Comparison of ENCODE assay signal across 21 cellular contexts in the genomic region with DNA sequence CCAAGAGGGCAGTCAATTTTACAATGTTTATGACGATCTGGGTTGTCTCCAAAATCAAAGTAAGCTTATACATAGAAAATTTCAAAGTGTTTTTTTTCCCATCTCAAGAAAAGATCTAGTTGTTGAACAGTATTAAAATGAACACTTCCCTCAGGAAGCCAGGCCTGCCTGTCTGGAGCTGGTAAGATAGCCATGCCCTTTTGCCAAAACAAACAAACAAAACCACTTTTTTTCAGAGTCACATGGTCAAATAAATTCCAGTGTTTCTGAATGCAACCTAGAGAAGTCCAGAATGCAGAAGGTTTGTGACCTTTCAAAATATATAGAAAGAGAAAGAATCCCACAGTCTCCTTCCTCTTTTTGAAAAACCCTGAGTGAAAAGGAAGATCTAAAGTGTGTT.
"Had no signal": no experiment of that assay in that cellular context is flagged by ENCODE, and none has a peak within 500 bp of the region (broad histone marks: within the 10 kb centered on the region; RNA-seq: fewer than 3 reads in every experiment).

No MANE protein-coding gene starts in this region.

- H3K9me3 Mint-ChIP-seq: memory B cell; mesothelial cell of epicardium; natural killer cell treated with Interleukin-12 subunit alpha and Interleukin-12 subunit beta and Interleukin-15 and Interleukin-18, amount 100 ng/mL, for 72 hours; neural progenitor cell had no signal

- H3K27ac ChIP-seq: epithelial cell of prostate, foreskin keratinocyte, heart left ventricle, left lung, lower lobe of right lung, neural progenitor cell, ovary, tibial nerve, upper lobe of right lung, vagina had no signal

- H3K4me3 Mint-ChIP-seq: effector memory CD8-positive, alpha-beta T cell; memory B cell; mesothelial cell of epicardium; natural killer cell treated with Interleukin-12 subunit alpha and Interleukin-12 subunit beta and Interleukin-15 and Interleukin-18, amount 100 ng/mL, for 72 hours; neural progenitor cell had no signal

- H2AFZ ChIP-seq: neural progenitor cell had no signal

- H3K4me2 ChIP-seq: neural progenitor cell, smooth muscle cell had no signal

- DNase-seq: effector memory CD8-positive, alpha-beta T cell; foreskin keratinocyte; heart left ventricle; hippocampal formation; left lung; lower lobe of right lung; nucleus accumbens; ovary; right cardiac atrium; stimulated activated CD4-positive, alpha-beta T cell treated with anti-CD3 and anti-CD28 coated beads, Interleukin-2, amount 100 ng/mL, for 48 hours; stimulated activated naive CD8-positive, alpha-beta T cell treated with anti-CD3 and anti-CD28 coated beads, Interleukin-15, Interleukin-2, amounts not matched to agents 100 U/mL and 50 U/mL, for 24 hours; upper lobe of right lung had no signal

- H3K9me3 ChIP-seq: esophagus muscularis mucosa, lower lobe of right lung, ovary, upper lobe of right lung, vagina had no signal

- H3K27me3 Mint-ChIP-seq: effector memory CD8-positive, alpha-beta T cell; memory B cell; natural killer cell treated with Interleukin-12 subunit alpha and Interleukin-12 subunit beta and Interleukin-15 and Interleukin-18, amount 100 ng/mL, for 72 hours had no signal

- H3K27me3 ChIP-seq: esophagus muscularis mucosa, foreskin keratinocyte, heart left ventricle, left lung, neural progenitor cell, ovary, tibial nerve, upper lobe of right lung, vagina had no signal

- H3K27ac Mint-ChIP-seq: effector memory CD8-positive, alpha-beta T cell; memory B cell; mesothelial cell of epicardium; natural killer cell treated with Interleukin-12 subunit alpha and Interleukin-12 subunit beta and Interleukin-15 and Interleukin-18, amount 100 ng/mL, for 72 hours; neural progenitor cell had no signal

- H3K9ac ChIP-seq: neural progenitor cell had no signal

- ATAC-seq: effector memory CD8-positive, alpha-beta T cell; foreskin keratinocyte; heart left ventricle; left lung; lower lobe of right lung; natural killer cell treated with Interleukin-12 subunit alpha and Interleukin-12 subunit beta and Interleukin-15 and Interleukin-18, amount 100 ng/mL, for 72 hours; right cardiac atrium; stimulated activated naive CD8-positive, alpha-beta T cell treated with anti-CD3 and anti-CD28 coated beads, Interleukin-15, Interleukin-2, amounts not matched to agents 100 U/mL and 50 U/mL, for 24 hours; upper lobe of right lung had no signal

- H3K36me3 Mint-ChIP-seq: memory B cell; mesothelial cell of epicardium; natural killer cell treated with Interleukin-12 subunit alpha and Interleukin-12 subunit beta and Interleukin-15 and Interleukin-18, amount 100 ng/mL, for 72 hours; neural progenitor cell had no signal

- H3K4me3 ChIP-seq: esophagus muscularis mucosa, heart left ventricle, left lung, lower lobe of right lung, neural progenitor cell, ovary, smooth muscle cell, tibial nerve, upper lobe of right lung, vagina had no signal

- H3K36me3 ChIP-seq: esophagus muscularis mucosa, heart left ventricle, left lung, lower lobe of right lung, neural progenitor cell, ovary, tibial nerve, upper lobe of right lung, vagina had no signal

- H3K4me1 ChIP-seq: foreskin keratinocyte, left lung, lower lobe of right lung, neural progenitor cell, tibial nerve, upper lobe of right lung, vagina had no signal

- H3K4me1 Mint-ChIP-seq: memory B cell, mesothelial cell of epicardium, neural progenitor cell had no signal
